ENCODE assay signal across 7 cellular contexts in the genomic region with DNA sequence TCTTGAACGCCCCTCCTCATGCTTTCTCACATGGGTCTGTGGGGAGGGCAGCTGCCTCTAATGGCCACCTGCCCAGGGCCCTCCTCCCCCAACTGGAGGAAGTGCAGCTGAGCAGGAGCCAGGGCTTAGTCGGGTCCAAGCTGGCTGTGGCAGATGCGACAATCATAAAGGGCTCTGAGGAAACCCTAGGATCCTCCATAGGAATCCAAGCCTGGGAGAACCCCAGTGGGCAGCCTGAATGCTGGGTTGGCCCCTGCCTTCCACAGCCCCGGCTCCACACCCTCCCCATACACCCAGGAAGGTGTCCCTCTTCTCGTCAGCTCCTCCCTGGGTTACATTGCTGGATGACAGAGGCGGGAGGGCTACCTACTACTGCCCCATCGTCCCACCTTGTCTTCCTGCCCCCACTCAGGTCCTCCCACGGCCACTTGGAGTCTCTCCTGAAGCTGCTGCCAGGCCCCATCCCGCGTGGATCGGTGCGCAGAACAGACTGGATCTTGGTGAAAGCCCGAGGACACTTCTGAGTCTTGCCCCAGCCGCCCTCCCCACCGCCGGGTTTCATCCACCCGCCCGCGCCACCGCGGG. TPM values are rescaled to one million over a fixed set of nuclear protein-coding genes. Genes with fewer than 3 reads are reported as not detected.
DNase-seq lines count a peak whose midpoint lies in the region; ATAC-seq and TF ChIP-seq lines count a peak whose summit lies in the region.

No MANE protein-coding gene starts in this region.

- peak overlapping the region; percentile 64 for H3K4me3 ChIP-seq in GM23338
- peak overlapping the region; percentile 57 for H3K4me3 ChIP-seq in SJCRH30
- peak overlapping the region; percentile 55 to 77 (median 58) for H3K4me3 ChIP-seq in gastrocnemius medialis

- no peaks in the 10 kb centered on the region for H3F3A ChIP-seq in GM23338 (replicated peaks; ENCODE audit: low read depth)

- peak overlapping the region; percentile 61; the same call in 2 of the 3 replicates for H3K4me3 Mint-ChIP-seq in GM23338

- TF ChIP-seq CTCF in GM23338 (conservative IDR thresholded peaks at IDR 0.05; ENCODE audit: low read depth in 2 of 2) (no peak), gastrocnemius medialis (IDR thresholded peaks at IDR 0.05 in 4 of 5, conservative IDR thresholded peaks at IDR 0.05 in 1 of 5) (no peak)

- H3K27me3 ChIP-seq in GM23338 (ENCODE audit: insufficient read depth) (peaks cover 57% of the 10 kb centered on the region), SJCRH30 (no peaks in the 10 kb centered on the region), gastrocnemius medialis (no peaks in the 10 kb centered on the region)

- H3K27ac ChIP-seq in GM23338 (ENCODE audit: low read depth) (no peak overlapping the region), SJCRH30 (no peak overlapping the region; the same call in 1 of the 2 replicates), gastrocnemius medialis (peak overlapping the region in 3 of 4 donors; percentile 43 to 68 (median 68))

- peaks cover 48% of the 10 kb centered on the region for H3K27me3 Mint-ChIP-seq in GM23338 (ENCODE audit: insufficient read depth, low read depth, poor library complexity)

- H3K4me1 Mint-ChIP-seq in GM23338: no peaks in the 10 kb centered on the region; the same call in 2 of the 3 replicates

- H3K36me3 ChIP-seq in GM23338 (ENCODE audit: insufficient read depth) (no peaks in the 10 kb centered on the region), SJCRH30 (no peaks in the 10 kb centered on the region), gastrocnemius medialis (no peaks in the 10 kb centered on the region)

- H3K9me3 Mint-ChIP-seq in GM23338: no peaks in the 10 kb centered on the region

- no peaks in the 10 kb centered on the region for H4K20me1 ChIP-seq in GM23338 (replicated peaks; ENCODE audit: insufficient read depth)

- H3K9me2 ChIP-seq in GM23338 (ENCODE audit: insufficient read depth): no peaks in the 10 kb centered on the region

- peak overlapping the region; percentile 88 for H3K4me2 ChIP-seq in GM23338

- intact Hi-C loops in head of caudate nucleus (cut with DNase I): loop anchor here (10.0 kb wide), 1 partner anchor 141 kb away; a partner anchor contains a TSS
- intact Hi-C loops in gastrocnemius medialis (cut with DNase I; ENCODE audit: low total_unique reads): no loop called here

- H2AFZ ChIP-seq in GM23338: peak overlapping the region; percentile 95

- ATAC-seq in GM23338: peak; percentile 3; the same call in 2 of the 3 replicates
- no peak for ATAC-seq in gastrocnemius medialis
- ATAC-seq in GM18861 (IDR thresholded peaks at IDR 0.05; ENCODE audit: unreplicated experiment): no peak
- ATAC-seq in HG03108 (IDR thresholded peaks at IDR 0.05; ENCODE audit: unreplicated experiment): no peak
- ATAC-seq in HG03565 (IDR thresholded peaks at IDR 0.05; ENCODE audit: unreplicated experiment): no peak

- H3K4me1 ChIP-seq in GM23338 (ENCODE audit: insufficient read depth) (peaks cover 4% of the 10 kb centered on the region; the same call in 1 of the 2 replicates), SJCRH30 (peaks cover 11% of the 10 kb centered on the region; the same call in 1 of the 2 replicates), gastrocnemius medialis (peaks cover 5 to 7% of the 10 kb centered on the region in 2 donors)

- H3K27ac Mint-ChIP-seq in GM23338: no peak overlapping the region

- DNase-seq in GM23338 (ENCODE audit: low spot score) (peak; percentile 32), SJCRH30 (peak; percentile 43 to 67), head of caudate nucleus (peak; percentile 18 to 84 (median 53)), gastrocnemius medialis (no peak)

- no peaks in the 10 kb centered on the region for H3K79me2 ChIP-seq in GM23338 (replicated peaks; ENCODE audit: insufficient read depth)

- H3K36me3 Mint-ChIP-seq in GM23338 (ENCODE audit: low read depth): no peaks in the 10 kb centered on the region

- in situ Hi-C loops in gastrocnemius medialis (cut with MboI; ENCODE audit: low sequenced_read_pairs in 4 of 4): loop anchor here in 1 of 4 donors (10.0 kb wide), 1 partner anchor 141 kb away; a partner anchor contains a TSS

- no peaks in the 10 kb centered on the region for H3K9me3 ChIP-seq in SJCRH30 (replicated peaks)
- no peaks in the 10 kb centered on the region for H3K9me3 ChIP-seq in gastrocnemius medialis

- no peak for TF ChIP-seq POLR2A in gastrocnemius medialis (IDR thresholded peaks at IDR 0.05)

TF ChIP-seq in GM23338, 12 proteins besides CTCF, POLR2A, EP300 and RAD21:
- TF ChIP-seq EZH2 (IDR thresholded peaks at IDR 0.05; ENCODE audit: low read depth, unreplicated experiment): peak; percentile 35
- TF ChIP-seq, protein P1, sequence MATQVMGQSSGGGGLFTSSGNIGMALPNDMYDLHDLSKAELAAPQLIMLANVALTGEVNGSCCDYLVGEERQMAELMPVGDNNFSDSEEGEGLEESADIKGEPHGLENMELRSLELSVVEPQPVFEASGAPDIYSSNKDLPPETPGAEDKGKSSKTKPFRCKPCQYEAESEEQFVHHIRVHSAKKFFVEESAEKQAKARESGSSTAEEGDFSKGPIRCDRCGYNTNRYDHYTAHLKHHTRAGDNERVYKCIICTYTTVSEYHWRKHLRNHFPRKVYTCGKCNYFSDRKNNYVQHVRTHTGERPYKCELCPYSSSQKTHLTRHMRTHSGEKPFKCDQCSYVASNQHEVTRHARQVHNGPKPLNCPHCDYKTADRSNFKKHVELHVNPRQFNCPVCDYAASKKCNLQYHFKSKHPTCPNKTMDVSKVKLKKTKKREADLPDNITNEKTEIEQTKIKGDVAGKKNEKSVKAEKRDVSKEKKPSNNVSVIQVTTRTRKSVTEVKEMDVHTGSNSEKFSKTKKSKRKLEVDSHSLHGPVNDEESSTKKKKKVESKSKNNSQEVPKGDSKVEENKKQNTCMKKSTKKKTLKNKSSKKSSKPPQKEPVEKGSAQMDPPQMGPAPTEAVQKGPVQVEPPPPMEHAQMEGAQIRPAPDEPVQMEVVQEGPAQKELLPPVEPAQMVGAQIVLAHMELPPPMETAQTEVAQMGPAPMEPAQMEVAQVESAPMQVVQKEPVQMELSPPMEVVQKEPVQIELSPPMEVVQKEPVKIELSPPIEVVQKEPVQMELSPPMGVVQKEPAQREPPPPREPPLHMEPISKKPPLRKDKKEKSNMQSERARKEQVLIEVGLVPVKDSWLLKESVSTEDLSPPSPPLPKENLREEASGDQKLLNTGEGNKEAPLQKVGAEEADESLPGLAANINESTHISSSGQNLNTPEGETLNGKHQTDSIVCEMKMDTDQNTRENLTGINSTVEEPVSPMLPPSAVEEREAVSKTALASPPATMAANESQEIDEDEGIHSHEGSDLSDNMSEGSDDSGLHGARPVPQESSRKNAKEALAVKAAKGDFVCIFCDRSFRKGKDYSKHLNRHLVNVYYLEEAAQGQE (IDR thresholded peaks at IDR 0.05; ENCODE audit: unreplicated experiment): no peak

RNA-seq across cellular contexts. Expression of a gene that starts 15.6 kb away (rescaled TPM):
- total RNA-seq in GM23338 (2014; rRNA removed; shearing (Covaris generic)): 26.9 and 27.8 TPM in 2 replicates
- polyA plus RNA-seq in GM23338 (2016; fragmentation: Nextera tagmentation; extraction: Ambion mirVana): 26.1 and 31.0 TPM in 2 replicates
- total RNA-seq in SJCRH30 (2014; rRNA removed; shearing (Covaris generic)): 136 and 151 TPM in 2 replicates
- total RNA-seq in gastrocnemius medialis: 100 to 1,000 TPM in 2 of 4 donors, 10 to 100 TPM in 2; 38.9 to 105 (median 96.5) TPM

RNA-seq across cellular contexts. Expression of a gene that starts 24.9 kb away (rescaled TPM):
- 0.10 and 0.39 TPM in 2 replicates for total RNA-seq in GM23338 (2014; rRNA removed; shearing (Covaris generic))
- 0.16 and 0.42 TPM in 2 replicates for polyA plus RNA-seq in GM23338 (2016; fragmentation: Nextera tagmentation; extraction: Ambion mirVana)
- total RNA-seq in SJCRH30 (2014; rRNA removed; shearing (Covaris generic)): not detected in 2 replicates
- total RNA-seq in gastrocnemius medialis: 10 to 100 TPM; 12.0 to 82.7 (median 17.4) TPM

RNA-seq across cellular contexts. Expression of a gene that starts 52.3 kb away (rescaled TPM):
- 0.66 and 1.0 TPM in 2 replicates for total RNA-seq in GM23338 (2014; rRNA removed; shearing (Covaris generic))
- 0.55 and 0.92 TPM in 2 replicates for polyA plus RNA-seq in GM23338 (2016; fragmentation: Nextera tagmentation; extraction: Ambion mirVana)
- 0.08 TPM in 2 replicates for total RNA-seq in SJCRH30 (2014; rRNA removed; shearing (Covaris generic))
- total RNA-seq in gastrocnemius medialis: 10 to 100 TPM; 10.3 to 30.3 (median 12.9) TPM

Comparison
In these comparisons a context has a peak if more than half of its experiments do, and no peak if none do; other contexts are left out.
1. DNase-seq: peak in GM23338 (single experiment), SJCRH30 (2 of 2) and head of caudate nucleus (42 of 42); none in gastrocnemius medialis (0 of 2).
2. H3K27ac ChIP-seq: peak in gastrocnemius medialis (3 of 4); none in GM23338 (single experiment) and SJCRH30 (single experiment).
3. Peak in every context shown above with its lines, with median percentiles within 50 percentile points of each other: H3K4me3 ChIP-seq.